10 cellular contexts compared by ENCODE assay signal in genomic region chr6:41503435-41503768, GRCh38. TPM values are rescaled to one million over a fixed set of nuclear protein-coding genes. Genes with fewer than 3 reads are reported as not detected.
DNase-seq lines count a peak whose midpoint lies in the region; ATAC-seq, FAIRE-seq and TF ChIP-seq lines count a peak whose summit lies in the region.
"Had no signal": no experiment of that assay in that cellular context is flagged by ENCODE, and none has a peak within 500 bp of the region (broad histone marks: within the 10 kb centered on the region; RNA-seq: fewer than 3 reads in every experiment).

No MANE protein-coding gene starts in this region.

- TF ChIP-seq EP300 in Ishikawa (IDR thresholded peaks at IDR 0.05; ENCODE audit: borderline replicate concordance): no peak
- TF ChIP-seq EP300 in H1 (IDR thresholded peaks at IDR 0.05; ENCODE audit: borderline replicate concordance in 1 of 2, low read depth in 2 of 2, low read length in 2 of 2): no peak

- H2BK20ac ChIP-seq in H1 (ENCODE audit: low read length): no peak overlapping the region

- no peaks in the 10 kb centered on the region for H3K79me1 ChIP-seq in H1 (ENCODE audit: low read depth, low read length)

- H2AFZ ChIP-seq in ACC112 (ENCODE audit: low read length, unreplicated experiment) (peak overlapping the region; percentile 53), H1 (ENCODE audit: low read length) (no peak overlapping the region), neuron (ENCODE audit: low read depth, low read length) (no peak overlapping the region)

- peaks cover 0 to 2% of the 10 kb centered on the region in 2 experiments for H4K20me1 ChIP-seq in H1 (replicated peaks in 1 of 2; ENCODE audit: control insufficient read depth in 1 of 2, insufficient read depth in 2 of 2, low read length in 2 of 2)

- H3K56ac ChIP-seq in H1 (replicated peaks; ENCODE audit: insufficient read length, low read depth, low read length): no peak overlapping the region

- no peak for TF ChIP-seq CTCF in H1 (IDR thresholded peaks at IDR 0.05; ENCODE audit: control extremely low read depth in 1 of 3, insufficient read depth in 1 of 3, low read depth in 1 of 3, low read length in 3 of 3)

- peak overlapping the region; percentile 71 to 79 for H3K4me2 ChIP-seq in H1 (ENCODE audit: insufficient read depth in 1 of 2, low read depth in 2 of 2, low read length in 2 of 2)

- no peak overlapping the region for H4K8ac ChIP-seq in H1 (ENCODE audit: extremely low read depth, insufficient read depth, low read length)

- no peak overlapping the region for H2BK5ac ChIP-seq in H1 (ENCODE audit: low read depth, low read length)

- H4K5ac ChIP-seq in H1 (ENCODE audit: insufficient read length, low read depth, low read length): no peak overlapping the region

- H3K18ac ChIP-seq in H1 (ENCODE audit: extremely low read depth, low read length): no peak overlapping the region

- H3K23ac ChIP-seq in H1 (ENCODE audit: insufficient read length): no peak overlapping the region

- intact Hi-C loops in posterior vena cava (cut with DNase I): loop anchor here in 1 of 2 donors (2.0 to 10.0 kb wide), 2 partner anchors 45 to 391 kb away; partner anchors contain the start of gene USP49

- no peak overlapping the region for H3K27ac ChIP-seq in ACC112 (ENCODE audit: low read depth, low read length)
- no peak overlapping the region for H3K27ac ChIP-seq in H1 (ENCODE audit: low read depth, low read length)

- no peaks in the 10 kb centered on the region for H3K36me3 ChIP-seq in ACC112 (ENCODE audit: insufficient read depth, low read length)
- H3K36me3 ChIP-seq in H1 (ENCODE audit: control insufficient read depth in 2 of 4, insufficient read depth in 4 of 4, low read length in 3 of 4): no peaks in the 10 kb centered on the region
- H3K36me3 ChIP-seq in neuron (ENCODE audit: insufficient read depth, low read length): no peaks in the 10 kb centered on the region

- H2BK120ac ChIP-seq in H1 (replicated peaks; ENCODE audit: low read depth, low read length): no peak overlapping the region

- H3K27me3 ChIP-seq in ACC112 (ENCODE audit: insufficient read depth, low read length) (peaks cover 26% of the 10 kb centered on the region), H1 (replicated peaks in 1 of 4; ENCODE audit: control insufficient read depth in 3 of 4, extremely low read depth in 1 of 4, insufficient read depth in 3 of 4, low read length in 3 of 4) (peaks cover 32 to 61% (median 55%) of the 10 kb centered on the region in 4 experiments), neuron (ENCODE audit: insufficient read depth, low read length) (peaks cover 27% of the 10 kb centered on the region)

- H3K9me3 ChIP-seq in H1 (ENCODE audit: insufficient read depth in 2 of 2, low read depth in 1 of 2, low read length in 1 of 2): no peaks in the 10 kb centered on the region
- H3K9me3 ChIP-seq in neuron (ENCODE audit: low read length): no peaks in the 10 kb centered on the region

- TF ChIP-seq RAD21 in Ishikawa (IDR thresholded peaks at IDR 0.05; ENCODE audit: low read depth) (no peak), H1 (IDR thresholded peaks at IDR 0.05 in 1 of 2, conservative IDR thresholded peaks at IDR 0.05 in 1 of 2; ENCODE audit: low read depth in 2 of 2, low read length in 2 of 2) (no peak)

- H2BK12ac ChIP-seq in H1 (ENCODE audit: low read depth, low read length): no peak overlapping the region

- no peaks in the 10 kb centered on the region for H3K79me2 ChIP-seq in ACC112 (ENCODE audit: control insufficient read depth, insufficient read depth, low read length, unreplicated experiment)
- H3K79me2 ChIP-seq in H1 (ENCODE audit: control insufficient read depth in 1 of 2, insufficient read depth in 2 of 2, low read length in 2 of 2): no peaks in the 10 kb centered on the region

- FAIRE-seq in H1 (lab: Jason Lieb, UNC): no peak

- POLR2A ChIA-PET in H1 (lab: Charles Lee; ENCODE audit: partially characterized antibody): interaction anchor here (1.0 to 1.8 kb wide), 2 partner anchors 33 to 129 kb away, joined by 3 to 6 read pairs; no protein-coding TSS in a partner anchor

- 3% methylated on average over 2 of the region's 2 CpGs; no CpG with 5 or more reads in 1 of the 2 experiments for WGBS in H1 (ENCODE audit: extremely low coverage in 1 of 2, insufficient coverage in 1 of 2, insufficient read length in 1 of 2, insufficient replicate concordance in 2 of 2, low coverage in 1 of 2, low lambda C conversion rate in 2 of 2, missing lambda C conversion rate in 1 of 2), 2 experiments

- H4K91ac ChIP-seq in H1 (replicated peaks; ENCODE audit: insufficient read length, low read length): no peak overlapping the region

- no peak overlapping the region for H3K4ac ChIP-seq in H1 (replicated peaks; ENCODE audit: insufficient read length, low read depth, low read length)

- H3K9ac ChIP-seq in H1 (replicated peaks in 1 of 4; ENCODE audit: extremely low read depth in 1 of 4, low read depth in 3 of 4, low read length in 3 of 4): no peak overlapping the region

- H3K4me3 ChIP-seq in ACC112 (ENCODE audit: low read depth, low read length) (peak overlapping the region; percentile 70; the same call in 1 of the 2 replicates), H1 (ENCODE audit: extremely low read depth in 1 of 4, insufficient read depth in 2 of 4, low read depth in 3 of 4, low read length in 4 of 4) (peak overlapping the region; percentile 7 to 61 (median 36); a peak in 4 of 8 replicates), neuron (ENCODE audit: low read length) (peak overlapping the region; percentile 25)

- no peak overlapping the region for H2BK15ac ChIP-seq in H1 (ENCODE audit: low read length)

- H3K4me1 ChIP-seq in ACC112 (ENCODE audit: control insufficient read depth, insufficient read depth, low read length, unreplicated experiment) (peaks cover 6% of the 10 kb centered on the region), H1 (replicated peaks in 1 of 4; ENCODE audit: control insufficient read depth in 3 of 4, insufficient read depth in 4 of 4, low read length in 3 of 4) (peaks cover 4 to 23% (median 9%) of the 10 kb centered on the region in 4 experiments), neuron (ENCODE audit: insufficient read depth, low read length) (peaks cover 26% of the 10 kb centered on the region)

- no peak overlapping the region for H3K14ac ChIP-seq in H1 (ENCODE audit: insufficient read length)

- no peak for TF ChIP-seq POLR2A in H1 (IDR thresholded peaks at IDR 0.05; ENCODE audit: control extremely low read depth in 1 of 2, low read depth in 2 of 2, low read length in 2 of 2)

- no peak overlapping the region for H2AK5ac ChIP-seq in H1 (ENCODE audit: low read depth, low read length)

- DNase-seq in H1 (ENCODE audit: low read depth in 1 of 2, low spot score in 2 of 2) (no peak), posterior vena cava (ENCODE audit: low spot score) (no peak)
- no peak for DNase-seq in stimulated activated CD4-positive, alpha-beta T cell treated with anti-CD3 and anti-CD28 coated beads, Interleukin-2, amount 100 ng/mL, for 24 hours
- no peak for DNase-seq in activated CD4-positive, alpha-beta T cell treated with anti-CD3 and anti-CD28 coated beads, Interleukin-2, amount 50 U/mL, for 48 hours
- DNase-seq: GF-D8, Kasumi-1 had no signal

- CTCF ChIA-PET in H1 (lab: Charles Lee; ENCODE audit: partially characterized antibody): interaction anchor here (0.9 kb wide), 1 partner anchor 136 kb away, joined by 3 read pairs; no protein-coding TSS in a partner anchor

- H3K23me2 ChIP-seq in H1 (ENCODE audit: low read depth, low read length): peaks cover 8% of the 10 kb centered on the region

- no peak for ATAC-seq in GM21723 (IDR thresholded peaks at IDR 0.05; ENCODE audit: unreplicated experiment)

TF ChIP-seq in Ishikawa, 13 proteins besides CTCF, POLR2A, EP300 and RAD21 (continues in another document):
- TF ChIP-seq TEAD4 (IDR thresholded peaks at IDR 0.05) (no peak), USF1 (IDR thresholded peaks at IDR 0.05) (no peak), MAX (IDR thresholded peaks at IDR 0.05) (no peak), EGR1 (IDR thresholded peaks at IDR 0.05) (no peak), ZBTB7A (IDR thresholded peaks at IDR 0.05; ENCODE audit: low read depth) (no peak)

TF ChIP-seq in H1, 55 proteins besides CTCF, POLR2A, EP300 and RAD21 (continues in another document):
- no peak for TF ChIP-seq NANOG (IDR thresholded peaks at IDR 0.05; ENCODE audit: insufficient read depth, low read depth, low read length, poor library complexity, severe bottlenecking)
- no peak for TF ChIP-seq SIN3A (conservative IDR thresholded peaks at IDR 0.05 in 1 of 2, IDR thresholded peaks at IDR 0.05 in 1 of 2; ENCODE audit: low read depth in 1 of 2, low read length in 2 of 2)
- TF ChIP-seq SIRT6 (IDR thresholded peaks at IDR 0.05; ENCODE audit: low read length): no peak
- no peak for TF ChIP-seq SAP30 (IDR thresholded peaks at IDR 0.05; ENCODE audit: insufficient read depth, insufficient replicate concordance, low read length)

RNA-seq across cellular contexts. Expression of gene FOXP4, which starts 42.8 kb away (rescaled TPM):
- total RNA-seq in H1 (2021; fragmentation: NEBNext Ultra II Directional; extraction: Animal tissue kit (Norgen Biotek cat#: 25700)): 13.3 and 14.7 TPM in 2 replicates
- 4.8 and 6.7 TPM in 2 replicates for polyA plus RNA-seq in H1 (2011; rRNA removed)
- polyA plus RNA-seq in H1 (2011; cell fraction: cytosol; rRNA removed): 2.2 TPM
- polyA plus RNA-seq in H1 (2011; cell fraction: nucleus; rRNA removed): 8.8 TPM
- polyA plus RNA-seq in H1 (2012, experiment 1 of 2): 9.6 to 20.8 TPM (median 19.1 TPM) in 4 replicates
- polyA plus RNA-seq in H1 (2012, experiment 2 of 2): 13.4 TPM
- polyA plus RNA-seq in H1 (2013, experiment 1 of 2): 5.1 TPM
- 5.1 TPM for polyA plus RNA-seq in H1 (2013, experiment 2 of 2)
- polyA minus RNA-seq in H1 (2011; rRNA and poly(A)+ RNA removed): 2.0 and 2.4 TPM in 2 replicates
- polyA minus RNA-seq in H1 (2011; cell fraction: cytosol; rRNA and poly(A)+ RNA removed): 9.3 TPM
- 5.1 TPM for polyA minus RNA-seq in H1 (2011; cell fraction: nucleus; rRNA and poly(A)+ RNA removed)
- 10 to 100 TPM; 16.8 to 26.9 TPM for total RNA-seq in posterior vena cava
